ENCODE assay signal across 9 cellular contexts in genomic region chr13:44191504-44192171, GRCh38.
DNase-seq lines count a peak whose midpoint lies in the region; ATAC-seq and TF ChIP-seq lines count a peak whose summit lies in the region.
"Had no signal": no experiment of that assay in that cellular context is flagged by ENCODE, and none has a peak within 500 bp of the region (broad histone marks: within the 10 kb centered on the region; RNA-seq: fewer than 3 reads in every experiment).

No MANE protein-coding gene starts in this region.

- H2AK5ac ChIP-seq in IMR-90 (ENCODE audit: low read depth, low read length) = no peak overlapping the region

- no TSS peak for BruUV-seq in Caco-2 (replicated peaks; lab: Mats Ljungman, UMichigan)
- no TSS peak for BruUV-seq in IMR-90 (replicated peaks; lab: Mats Ljungman, UMichigan)

- no peak overlapping the region for H2AK9ac ChIP-seq in IMR-90 (replicated peaks; ENCODE audit: low read depth, low read length, poor library complexity)

- no peaks in the 10 kb centered on the region for H3K36me3 ChIP-seq in Caco-2 (ENCODE audit: control insufficient read depth, insufficient read depth, low read length)
- H3K36me3 ChIP-seq in IMR-90 (ENCODE audit: control insufficient read depth, insufficient read depth, low read length) = no peaks in the 10 kb centered on the region

- dilution Hi-C loops in IMR-90 (cut with HindIII; ENCODE audit: low sequenced_read_pairs, unreplicated experiment) = no loop called here

- in situ Hi-C loops in IMR-90 (cut with MboI; ENCODE audit: low sequenced_read_pairs) = no loop called here

- 71% methylated on average over 11 of the region's 15 CpGs; no CpG with 5 or more reads in 1 of the 2 experiments for WGBS in IMR-90 (ENCODE audit: extremely low coverage in 2 of 2, insufficient read length in 1 of 2), 2 experiments

- no peaks in the 10 kb centered on the region for H3K79me1 ChIP-seq in IMR-90 (ENCODE audit: low read depth in 1 of 2, low read length in 2 of 2)

- no peak overlapping the region for H2BK15ac ChIP-seq in IMR-90 (ENCODE audit: low read depth, low read length)

- no peak overlapping the region for H3K56ac ChIP-seq in IMR-90 (ENCODE audit: extremely low read depth, insufficient read depth, low read length)

- intact Hi-C loops in Caco-2 (cut with micrococcal nuclease; ENCODE audit: unreplicated experiment) = loop anchor here (1.0 to 2.0 kb wide), 2 partner anchors 27 to 245 kb away; no protein-coding TSS in a partner anchor
- intact Hi-C loops in IMR-90 (cut with micrococcal nuclease) = loop anchor here (1.0 kb wide), 1 partner anchor 246 kb away; no protein-coding TSS in a partner anchor
- intact Hi-C loops in left cardiac atrium (cut with DNase I) = loop anchor here (5.0 to 10.0 kb wide), 2 partner anchors 243 to 246 kb away; no protein-coding TSS in a partner anchor

- 0 out of 2 replicates have a peak overlapping the region, but pooled peaks have one; percentile 30 for H3K4ac ChIP-seq in IMR-90 (ENCODE audit: low read depth, low read length)

- CTCF ChIA-PET in Caco-2 (lab: Charles Lee) = interaction anchor here (0.5 to 1.1 kb wide), 2 partner anchors 47 to 255 kb away, joined by 3 to 4 read pairs; no protein-coding TSS in a partner anchor
- CTCF ChIA-PET in IMR-90 (lab: Yijun Ruan, JAX) = interaction anchor here (0.7 to 1.5 kb wide), 2 partner anchors 206 to 247 kb away, joined by 3 to 4 read pairs; no protein-coding TSS in a partner anchor

- H3K27me3 Mint-ChIP-seq in Caco-2 (ENCODE audit: insufficient read depth, unreplicated experiment) = no peaks in the 10 kb centered on the region

- DNase-seq in Caco-2 (peak; percentile 62 to 63), IMR-90 (peak; percentile 70), SHP77 (lab: John Stamatoyannopoulos, UW) (peak; percentile 27 to 41), amniotic stem cell (lab: John Stamatoyannopoulos, UW) (peak; percentile 71), left cardiac atrium (peak; percentile 45), retina (peak; percentile 57)

- H2BK5ac ChIP-seq in IMR-90 (ENCODE audit: low read depth, low read length, poor library complexity, severe bottlenecking) = no peak overlapping the region

- H3K9ac ChIP-seq in IMR-90 (ENCODE audit: low read depth, low read length) = no peak overlapping the region

- H3K36me3 Mint-ChIP-seq in Caco-2 (ENCODE audit: insufficient read depth, unreplicated experiment) = peaks cover 6% of the 10 kb centered on the region

- H3K4me2 ChIP-seq in IMR-90 (ENCODE audit: low read depth, low read length) = no peak overlapping the region

- peaks cover 37% of the 10 kb centered on the region for H3K4me1 Mint-ChIP-seq in Caco-2 (ENCODE audit: low read depth, unreplicated experiment)

- POLR2A ChIA-PET in Caco-2 (lab: Charles Lee) = no interaction called here
- POLR2A ChIA-PET in IMR-90 (lab: Charles Lee; ENCODE audit: unreplicated experiment) = no interaction called here

- no peak overlapping the region for H4K5ac ChIP-seq in IMR-90 (ENCODE audit: low read depth, low read length)

- H3K9me3 ChIP-seq in Caco-2 (no peaks in the 10 kb centered on the region), IMR-90 (ENCODE audit: control insufficient read depth, insufficient read depth, low read length) (no peaks in the 10 kb centered on the region)

- H4K8ac ChIP-seq in IMR-90 (ENCODE audit: low read depth in 2 of 2, low read length in 2 of 2) = peak overlapping the region in 1 of 2 experiments; percentile 50; a peak in 1 of 4 replicates

- H3K9me3 Mint-ChIP-seq in Caco-2 (ENCODE audit: unreplicated experiment) = peaks cover 20% of the 10 kb centered on the region

- ATAC-seq in IMR-90 (ENCODE audit: low read depth) (peak; percentile 65), left cardiac atrium (peak; percentile 91 to 94), HG03025 (IDR thresholded peaks at IDR 0.05; ENCODE audit: low FRiP score, unreplicated experiment) (no peak), HG02759 (IDR thresholded peaks at IDR 0.05; ENCODE audit: unreplicated experiment) (no peak)

- H3K27me3 ChIP-seq in Caco-2 (replicated peaks; ENCODE audit: control insufficient read depth, insufficient read depth, low read length) = no peaks in the 10 kb centered on the region
- no peaks in the 10 kb centered on the region for H3K27me3 ChIP-seq in IMR-90 (ENCODE audit: control insufficient read depth, insufficient read depth, low read length)

- H3K9me1 ChIP-seq in IMR-90 (ENCODE audit: insufficient read depth, low read length) = peaks cover 4% of the 10 kb centered on the region

- H3K4me1 ChIP-seq in Caco-2 (peaks cover 6% of the 10 kb centered on the region; the same call in 1 of the 2 replicates), IMR-90 (ENCODE audit: control insufficient read depth, insufficient read depth, low read length) (peaks cover 4% of the 10 kb centered on the region; the same call in 1 of the 2 replicates)

- H3K4me3 Mint-ChIP-seq in Caco-2 (ENCODE audit: unreplicated experiment) = no peak overlapping the region

- peak overlapping the region; percentile 4; the same call in 1 of the 2 replicates for H2BK20ac ChIP-seq in IMR-90 (ENCODE audit: low read depth, low read length)

- no peak overlapping the region for H2BK120ac ChIP-seq in IMR-90 (ENCODE audit: low read depth, low read length)

- H3K18ac ChIP-seq in IMR-90 (ENCODE audit: low read depth, low read length) = no peak overlapping the region

- peak; percentile 47 to 57 for TF ChIP-seq CTCF in Caco-2 (IDR thresholded peaks at IDR 0.05; ENCODE audit: insufficient read depth in 1 of 2, low read depth in 1 of 2, low read length in 1 of 2, severe bottlenecking in 1 of 2, unreplicated experiment in 1 of 2)
- peak; percentile 63 for TF ChIP-seq CTCF in IMR-90 (conservative IDR thresholded peaks at IDR 0.05; ENCODE audit: low read depth, low read length)

- H4K91ac ChIP-seq in IMR-90 (ENCODE audit: insufficient read depth, low read depth, low read length) = no peak overlapping the region

- no peaks in the 10 kb centered on the region for H4K20me1 ChIP-seq in IMR-90 (ENCODE audit: insufficient read depth, low read length)

- H3K27ac Mint-ChIP-seq in Caco-2 (ENCODE audit: unreplicated experiment) = peak overlapping the region; percentile 36

- H2AFZ ChIP-seq in IMR-90 (replicated peaks; ENCODE audit: low read length, poor library complexity) = peak overlapping the region; percentile 79

- H3K4me3 ChIP-seq in Caco-2 (ENCODE audit: low read depth, low read length) (no peak overlapping the region), IMR-90 (ENCODE audit: insufficient read depth, low read depth, low read length) (no peak overlapping the region)
- H3K4me3 ChIP-seq: SK-N-MC had no signal

- H3K27ac ChIP-seq in IMR-90 (ENCODE audit: insufficient read depth, low read length) = no peak overlapping the region
- H3K27ac ChIP-seq: SK-N-MC had no signal

- H3K14ac ChIP-seq in IMR-90 (replicated peaks; ENCODE audit: low read depth, low read length) = no peak overlapping the region

- peak; percentile 68 for TF ChIP-seq RAD21 in IMR-90 (IDR thresholded peaks at IDR 0.05; ENCODE audit: low read length)

- no peak for TF ChIP-seq POLR2A in IMR-90 (IDR thresholded peaks at IDR 0.05; ENCODE audit: low read depth, low read length)

- H3K23ac ChIP-seq in IMR-90 (ENCODE audit: low read depth, low read length) = no peak overlapping the region

TF ChIP-seq in IMR-90, 13 proteins besides CTCF, POLR2A, EP300 and RAD21:
- TF ChIP-seq SMC3 (IDR thresholded peaks at IDR 0.05; ENCODE audit: low read depth, low read length) (peak; percentile 75), MAZ (IDR thresholded peaks at IDR 0.05; ENCODE audit: borderline replicate concordance, low read depth, low read length) (no peak), CHD1 (IDR thresholded peaks at IDR 0.05; ENCODE audit: low read depth, low read length) (no peak), CEBPB (IDR thresholded peaks at IDR 0.05; ENCODE audit: low read depth, low read length) (peak; percentile 98), FOS (IDR thresholded peaks at IDR 0.05; ENCODE audit: low read depth, low read length) (no peak)

Comparison
In these comparisons a context has a peak if more than half of its experiments do, and no peak if none do; other contexts are left out.
1. ATAC-seq: peak in IMR-90 (single experiment) and left cardiac atrium (2 of 2); none in HG03025 (single experiment) and HG02759 (single experiment).
2. Peak in every context shown above with its lines, with median percentiles within 50 percentile points of each other: DNase-seq.